In genomic region chr11:18844753-18845367, GRCh38 we compare ENCODE assay signal across 8 cellular contexts. TPM values are rescaled to one million over a fixed set of nuclear protein-coding genes. Genes with fewer than 3 reads are reported as not detected.
DNase-seq lines count a peak whose midpoint lies in the region; ATAC-seq and TF ChIP-seq lines count a peak whose summit lies in the region.

No MANE protein-coding gene starts in this region.

- H3K9me2 ChIP-seq in GM23338 (ENCODE audit: insufficient read depth): peaks cover 2% of the 10 kb centered on the region; the same call in 1 of the 2 replicates

- no peaks in the 10 kb centered on the region for H3K36me3 ChIP-seq in Caco-2 (ENCODE audit: control insufficient read depth, insufficient read depth, low read length)
- no peaks in the 10 kb centered on the region for H3K36me3 ChIP-seq in GM23338 (ENCODE audit: insufficient read depth)

- H3K27ac Mint-ChIP-seq in Caco-2 (ENCODE audit: unreplicated experiment) (no peak overlapping the region), GM23338 (no peak overlapping the region), osteocyte (ENCODE audit: unreplicated experiment) (no peak overlapping the region)

- POLR2A ChIA-PET in Caco-2 (lab: Charles Lee): interaction anchor here (0.6 kb wide), 1 partner anchor 45 kb away, joined by 3 read pairs; no protein-coding TSS in a partner anchor

- no peaks in the 10 kb centered on the region; the same call in 1 of the 2 replicates for H3K27me3 ChIP-seq in Caco-2 (replicated peaks; ENCODE audit: control insufficient read depth, insufficient read depth, low read length)
- H3K27me3 ChIP-seq in GM23338 (ENCODE audit: insufficient read depth): no peaks in the 10 kb centered on the region

- no peak overlapping the region for H3K4me2 ChIP-seq in GM23338

- peak in 1 of 2 experiments; percentile 45 for DNase-seq in Caco-2
- peak; percentile 88 for DNase-seq in GM23338 (ENCODE audit: low spot score)
- peak; percentile 24 for DNase-seq in NCI-H510A treated with DMSO at 0.1 percent for 48 hours (lab: John Stamatoyannopoulos, UW)
- DNase-seq in choroid plexus epithelial cell (ENCODE audit: low read depth): peak; percentile 72
- DNase-seq in osteocyte (ENCODE audit: extremely low spot score, unreplicated experiment): no peak
- no peak for DNase-seq in cortex of kidney (lab: John Stamatoyannopoulos, UW)
- DNase-seq in NCI-H774 (lab: John Stamatoyannopoulos, UW): no peak

- no peak overlapping the region for H3K27ac ChIP-seq in GM23338 (ENCODE audit: low read depth)

- 0 out of 2 replicates have a peak overlapping the region, but pooled peaks have one; percentile 3 for H2AFZ ChIP-seq in GM23338

- H3K4me1 Mint-ChIP-seq in Caco-2 (ENCODE audit: low read depth, unreplicated experiment) (no peaks in the 10 kb centered on the region), GM23338 (peaks cover 8% of the 10 kb centered on the region), osteocyte (ENCODE audit: unreplicated experiment) (no peaks in the 10 kb centered on the region)

- H3K36me3 Mint-ChIP-seq in Caco-2 (ENCODE audit: insufficient read depth, unreplicated experiment) (no peaks in the 10 kb centered on the region), GM23338 (ENCODE audit: low read depth) (no peaks in the 10 kb centered on the region; the same call in 2 of the 3 replicates), osteocyte (ENCODE audit: unreplicated experiment) (no peaks in the 10 kb centered on the region)

- intact Hi-C loops in Caco-2 (cut with micrococcal nuclease; ENCODE audit: unreplicated experiment): loop anchor here (2.0 to 5.0 kb wide), 4 partner anchors 46 to 212 kb away; no protein-coding TSS in a partner anchor

- H3K79me2 ChIP-seq in GM23338 (replicated peaks; ENCODE audit: insufficient read depth): no peaks in the 10 kb centered on the region

- H3K4me3 ChIP-seq in Caco-2 (ENCODE audit: low read depth, low read length) (no peak overlapping the region), GM23338 (no peak overlapping the region), choroid plexus epithelial cell (ENCODE audit: low read depth, low read length) (no peak overlapping the region)

- ATAC-seq in GM23338: peak; percentile 98
- no peak for ATAC-seq in GM19455 (IDR thresholded peaks at IDR 0.05; ENCODE audit: unreplicated experiment)

- TF ChIP-seq CTCF in Caco-2 (IDR thresholded peaks at IDR 0.05; ENCODE audit: insufficient read depth in 1 of 2, low read depth in 1 of 2, low read length in 1 of 2, severe bottlenecking in 1 of 2, unreplicated experiment in 1 of 2) (peak; percentile 60 to 87), GM23338 (conservative IDR thresholded peaks at IDR 0.05; ENCODE audit: low read depth in 2 of 2) (peak; percentile 73 to 86), choroid plexus epithelial cell (conservative IDR thresholded peaks at IDR 0.05; ENCODE audit: low read depth, low read length) (peak; percentile 77), osteocyte (IDR thresholded peaks at IDR 0.05) (peak; percentile 58)

- H3F3A ChIP-seq in GM23338 (replicated peaks; ENCODE audit: low read depth): no peaks in the 10 kb centered on the region

- H4K20me1 ChIP-seq in GM23338 (replicated peaks; ENCODE audit: insufficient read depth): no peaks in the 10 kb centered on the region

- H3K4me1 ChIP-seq in Caco-2 (peaks cover 8% of the 10 kb centered on the region), GM23338 (ENCODE audit: insufficient read depth) (no peaks in the 10 kb centered on the region; the same call in 1 of the 2 replicates)

- CTCF ChIA-PET in Caco-2 (lab: Charles Lee): interaction anchor here (0.6 to 1.1 kb wide), 4 partner anchors 9 to 147 kb away, joined by 3 to 4 read pairs (median 4); no protein-coding TSS in a partner anchor

- H3K9me3 ChIP-seq in Caco-2: peaks cover 3% of the 10 kb centered on the region; the same call in 1 of the 2 replicates

- H3K9me3 Mint-ChIP-seq in Caco-2 (ENCODE audit: unreplicated experiment) (peaks cover 14% of the 10 kb centered on the region), GM23338 (peaks cover 8% of the 10 kb centered on the region; the same call in 2 of the 3 replicates), osteocyte (ENCODE audit: unreplicated experiment) (peaks cover 8% of the 10 kb centered on the region)

- H3K27me3 Mint-ChIP-seq in Caco-2 (ENCODE audit: insufficient read depth, unreplicated experiment) (peaks cover 4% of the 10 kb centered on the region), GM23338 (ENCODE audit: insufficient read depth, low read depth, poor library complexity) (peaks cover 5% of the 10 kb centered on the region), osteocyte (ENCODE audit: unreplicated experiment) (peaks cover 22% of the 10 kb centered on the region)

- H3K4me3 Mint-ChIP-seq in Caco-2 (ENCODE audit: unreplicated experiment) (no peak overlapping the region), GM23338 (no peak overlapping the region), osteocyte (ENCODE audit: unreplicated experiment) (no peak overlapping the region)

- no TSS peak for BruUV-seq in Caco-2 (replicated peaks; lab: Mats Ljungman, UMichigan)

TF ChIP-seq in GM23338, 12 proteins besides CTCF, POLR2A, EP300 and RAD21 (continues in another document):
- TF ChIP-seq, protein P1, sequence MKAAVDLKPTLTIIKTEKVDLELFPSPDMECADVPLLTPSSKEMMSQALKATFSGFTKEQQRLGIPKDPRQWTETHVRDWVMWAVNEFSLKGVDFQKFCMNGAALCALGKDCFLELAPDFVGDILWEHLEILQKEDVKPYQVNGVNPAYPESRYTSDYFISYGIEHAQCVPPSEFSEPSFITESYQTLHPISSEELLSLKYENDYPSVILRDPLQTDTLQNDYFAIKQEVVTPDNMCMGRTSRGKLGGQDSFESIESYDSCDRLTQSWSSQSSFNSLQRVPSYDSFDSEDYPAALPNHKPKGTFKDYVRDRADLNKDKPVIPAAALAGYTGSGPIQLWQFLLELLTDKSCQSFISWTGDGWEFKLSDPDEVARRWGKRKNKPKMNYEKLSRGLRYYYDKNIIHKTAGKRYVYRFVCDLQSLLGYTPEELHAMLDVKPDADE (IDR thresholded peaks at IDR 0.05): no peak
- TF ChIP-seq, protein P2, sequence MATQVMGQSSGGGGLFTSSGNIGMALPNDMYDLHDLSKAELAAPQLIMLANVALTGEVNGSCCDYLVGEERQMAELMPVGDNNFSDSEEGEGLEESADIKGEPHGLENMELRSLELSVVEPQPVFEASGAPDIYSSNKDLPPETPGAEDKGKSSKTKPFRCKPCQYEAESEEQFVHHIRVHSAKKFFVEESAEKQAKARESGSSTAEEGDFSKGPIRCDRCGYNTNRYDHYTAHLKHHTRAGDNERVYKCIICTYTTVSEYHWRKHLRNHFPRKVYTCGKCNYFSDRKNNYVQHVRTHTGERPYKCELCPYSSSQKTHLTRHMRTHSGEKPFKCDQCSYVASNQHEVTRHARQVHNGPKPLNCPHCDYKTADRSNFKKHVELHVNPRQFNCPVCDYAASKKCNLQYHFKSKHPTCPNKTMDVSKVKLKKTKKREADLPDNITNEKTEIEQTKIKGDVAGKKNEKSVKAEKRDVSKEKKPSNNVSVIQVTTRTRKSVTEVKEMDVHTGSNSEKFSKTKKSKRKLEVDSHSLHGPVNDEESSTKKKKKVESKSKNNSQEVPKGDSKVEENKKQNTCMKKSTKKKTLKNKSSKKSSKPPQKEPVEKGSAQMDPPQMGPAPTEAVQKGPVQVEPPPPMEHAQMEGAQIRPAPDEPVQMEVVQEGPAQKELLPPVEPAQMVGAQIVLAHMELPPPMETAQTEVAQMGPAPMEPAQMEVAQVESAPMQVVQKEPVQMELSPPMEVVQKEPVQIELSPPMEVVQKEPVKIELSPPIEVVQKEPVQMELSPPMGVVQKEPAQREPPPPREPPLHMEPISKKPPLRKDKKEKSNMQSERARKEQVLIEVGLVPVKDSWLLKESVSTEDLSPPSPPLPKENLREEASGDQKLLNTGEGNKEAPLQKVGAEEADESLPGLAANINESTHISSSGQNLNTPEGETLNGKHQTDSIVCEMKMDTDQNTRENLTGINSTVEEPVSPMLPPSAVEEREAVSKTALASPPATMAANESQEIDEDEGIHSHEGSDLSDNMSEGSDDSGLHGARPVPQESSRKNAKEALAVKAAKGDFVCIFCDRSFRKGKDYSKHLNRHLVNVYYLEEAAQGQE (IDR thresholded peaks at IDR 0.05; ENCODE audit: unreplicated experiment): no peak
- no peak for TF ChIP-seq NANOG (IDR thresholded peaks at IDR 0.05; ENCODE audit: borderline replicate concordance)

RNA-seq across cellular contexts. Expression of gene PTPN5, which starts 53.3 kb away (rescaled TPM):
- total RNA-seq in Caco-2 (2022) (not detected in 2 replicates), osteocyte (not detected in 2 replicates)
- 4.9 and 5.7 TPM in 2 replicates for total RNA-seq in GM23338 (2014; rRNA removed; shearing (Covaris generic))
- 3.6 and 3.7 TPM in 2 replicates for polyA plus RNA-seq in GM23338 (2016; fragmentation: Nextera tagmentation; extraction: Ambion mirVana)

Comparison
In these comparisons a context has a peak if more than half of its experiments do, and no peak if none do; other contexts are left out.
1. DNase-seq: peak in GM23338 (single experiment), NCI-H510A treated with DMSO at 0.1 percent for 48 hours (single experiment) and choroid plexus epithelial cell (single experiment); none in osteocyte (single experiment), cortex of kidney (single experiment) and NCI-H774 (single experiment).
2. Peak in every context shown above with its lines, with median percentiles within 50 percentile points of each other: CTCF ChIP-seq.